Comparison of ENCODE assay signal across 12 cellular contexts in genomic region chr13:29548722-29549446, GRCh38. TPM values are rescaled to one million over a fixed set of nuclear protein-coding genes. Genes with fewer than 3 reads are reported as not detected.
A peak's percentile ranks its signal among the peaks of the same experiment; 100 is the strongest.
DNase-seq lines count a peak whose midpoint lies in the region; TF ChIP-seq lines count a peak whose summit lies in the region.
"Had no signal": no experiment of that assay in that cellular context is flagged by ENCODE, and none has a peak within 500 bp of the region (broad histone marks: within the 10 kb centered on the region; RNA-seq: fewer than 3 reads in every experiment).

No MANE protein-coding gene starts in this region.

- TF ChIP-seq CTCF in A673 (conservative IDR thresholded peaks at IDR 0.05; ENCODE audit: low read depth, low read length) (no peak), mesothelial cell of epicardium (IDR thresholded peaks at IDR 0.05; ENCODE audit: unreplicated experiment) (no peak), suprapubic skin (IDR thresholded peaks at IDR 0.05) (no peak)

- H3K36me3 ChIP-seq in A673 (ENCODE audit: insufficient read depth, low read length, poor library complexity, severe bottlenecking) = peaks cover 11% of the 10 kb centered on the region
- peaks cover 0 to 29% of the 10 kb centered on the region in 2 donors for H3K36me3 ChIP-seq in duodenal mucosa (ENCODE audit: control insufficient read depth in 1 of 2, insufficient read depth in 2 of 2, low read length in 2 of 2)
- peaks cover 77% of the 10 kb centered on the region for H3K36me3 ChIP-seq in mesodermal cell (ENCODE audit: control insufficient read depth, insufficient read depth, low read length)
- H3K36me3 ChIP-seq in suprapubic skin = peaks cover 38% of the 10 kb centered on the region
- H3K36me3 ChIP-seq: upper lobe of right lung had no signal

- WGBS in mesodermal cell (ENCODE audit: insufficient coverage in 2 of 2), 2 experiments = 90 to 93% methylated on average over 16 of the region's 16 CpGs
- WGBS in suprapubic skin = 82% methylated on average over 16 of the region's 16 CpGs

- TF ChIP-seq EP300 in suprapubic skin (IDR thresholded peaks at IDR 0.05) = no peak

- no peak overlapping the region for H3K4me3 Mint-ChIP-seq in mesothelial cell of epicardium

- no peak overlapping the region for H3K4me3 ChIP-seq in A673 (ENCODE audit: low read depth, low read length, poor library complexity, severe bottlenecking)
- peak overlapping the region; percentile 37 to 40 for H3K4me3 ChIP-seq in duodenal mucosa (ENCODE audit: low read depth in 1 of 2, low read length in 2 of 2)
- H3K4me3 ChIP-seq in mesodermal cell (ENCODE audit: extremely low read depth, insufficient read depth, low read length, poor library complexity, severe bottlenecking) = no peak overlapping the region
- H3K4me3 ChIP-seq in suprapubic skin = no peak overlapping the region
- H3K4me3 ChIP-seq: upper lobe of right lung had no signal

- DNase-seq in A673 (ENCODE audit: low spot score) (peak; percentile 70), KBM-7 (peak; percentile 28), mesothelial cell of epicardium (ENCODE audit: low spot score in 2 of 2, unreplicated experiment in 2 of 2) (no peak), suprapubic skin (ENCODE audit: low spot score in 2 of 2) (no peak), RKO (ENCODE audit: low spot score) (no peak), SW480 (ENCODE audit: low spot score) (no peak)
- DNase-seq: DMS79 treated with DMSO at 0.1 percent for 48 hours; effector CD4-positive, alpha-beta T cell; NCI-H2171; upper lobe of right lung had no signal

- H3K36me3 Mint-ChIP-seq in mesothelial cell of epicardium = peaks cover 16% of the 10 kb centered on the region

- H3K9me3 Mint-ChIP-seq in mesothelial cell of epicardium = no peaks in the 10 kb centered on the region

- in situ Hi-C loops in KBM-7 (cut with MboI; ENCODE audit: low pct_unique_long_range_greater_than_20kb, low sequenced_read_pairs) = no loop called here

- no TSS peak for BruUV-seq in A673 (replicated peaks; lab: Mats Ljungman, UMichigan)

- peaks cover 4% of the 10 kb centered on the region for H3K27me3 Mint-ChIP-seq in mesothelial cell of epicardium (ENCODE audit: low read depth)

- no peaks in the 10 kb centered on the region for H3K27me3 ChIP-seq in A673 (replicated peaks; ENCODE audit: insufficient read depth, low read depth, low read length, poor library complexity)
- H3K27me3 ChIP-seq in duodenal mucosa (ENCODE audit: control insufficient read depth in 1 of 2, insufficient read depth in 2 of 2, low read length in 2 of 2) = no peaks in the 10 kb centered on the region
- no peaks in the 10 kb centered on the region for H3K27me3 ChIP-seq in suprapubic skin
- H3K27me3 ChIP-seq: upper lobe of right lung had no signal

- no peak overlapping the region for H3K27ac Mint-ChIP-seq in mesothelial cell of epicardium

- TF ChIP-seq POLR2A in suprapubic skin (IDR thresholded peaks at IDR 0.05) = no peak

- H3K9me3 ChIP-seq in A673 (ENCODE audit: low read depth, low read length, poor library complexity, severe bottlenecking) (no peaks in the 10 kb centered on the region), duodenal mucosa (ENCODE audit: control insufficient read depth in 1 of 2, low read length in 2 of 2) (no peaks in the 10 kb centered on the region), mesodermal cell (ENCODE audit: control insufficient read depth, low read length) (no peaks in the 10 kb centered on the region), suprapubic skin (no peaks in the 10 kb centered on the region)
- H3K9me3 ChIP-seq: upper lobe of right lung had no signal

- POLR2A ChIA-PET in A673 (lab: Charles Lee; ENCODE audit: low non-redundant PET) = no interaction called here

- H3K4me1 Mint-ChIP-seq in mesothelial cell of epicardium = peaks cover 4% of the 10 kb centered on the region

- H3K4me1 ChIP-seq in A673 (ENCODE audit: insufficient read depth, low read length, poor library complexity, severe bottlenecking) (peaks cover 19% of the 10 kb centered on the region), duodenal mucosa (ENCODE audit: control insufficient read depth in 1 of 2, insufficient read depth in 2 of 2, low read length in 2 of 2) (peaks cover 19 to 27% of the 10 kb centered on the region in 2 donors), mesodermal cell (ENCODE audit: control insufficient read depth, insufficient read depth, low read length, poor library complexity, severe bottlenecking) (peaks cover 28% of the 10 kb centered on the region), suprapubic skin (peaks cover 2% of the 10 kb centered on the region)
- H3K4me1 ChIP-seq: upper lobe of right lung had no signal

- H3K27ac ChIP-seq in A673 (ENCODE audit: low read depth, low read length, poor library complexity, severe bottlenecking) = peak overlapping the region; percentile 45
- H3K27ac ChIP-seq in duodenal mucosa (ENCODE audit: low read depth, low read length) = peak overlapping the region; percentile 68
- H3K27ac ChIP-seq in mesodermal cell (ENCODE audit: low read depth, low read length, severe bottlenecking) = peak overlapping the region; percentile 2
- H3K27ac ChIP-seq in suprapubic skin = no peak overlapping the region
- H3K27ac ChIP-seq: upper lobe of right lung had no signal

- intact Hi-C loops in A673 (cut with micrococcal nuclease; ENCODE audit: unreplicated experiment) = no loop called here

- H3K9ac ChIP-seq in duodenal mucosa (ENCODE audit: low read depth in 1 of 2, low read length in 2 of 2) = peak overlapping the region in 1 of 2 donors; percentile 31

- CTCF ChIA-PET in A673 (lab: Charles Lee) = no interaction called here

RNA-seq across cellular contexts. Expression of gene SLC7A1, which starts 46.6 kb away (rescaled TPM):
- total RNA-seq in A673 (2021) (81.6 and 101 TPM in 2 replicates), mesothelial cell of epicardium (19.2 to 22.2 TPM (median 20.0 TPM) in 3 replicates), suprapubic skin (100 to 1,000 TPM in 1 of 4 donors, 10 to 100 TPM in 3; 72.6 to 101 (median 86.7) TPM)
- 23.5 TPM for polyA plus RNA-seq in mesodermal cell (2013, experiment 1 of 2)
- polyA plus RNA-seq in mesodermal cell (2013, experiment 2 of 2) = 21.4 TPM

Comparison
In these comparisons a context has a peak if more than half of its experiments do, and no peak if none do; other contexts are left out.
1. DNase-seq: peak in A673 (single experiment) and KBM-7 (single experiment); none in mesothelial cell of epicardium (0 of 2), suprapubic skin (0 of 2), RKO (single experiment) and SW480 (single experiment).
2. H3K4me3 ChIP-seq: peak in duodenal mucosa (2 of 2); none in A673 (single experiment), mesodermal cell (single experiment) and suprapubic skin (single experiment).